16 cellular contexts compared by ENCODE assay signal in genomic region chr2:201758229-201758628, GRCh38. TPM values are rescaled to one million over a fixed set of nuclear protein-coding genes. Genes with fewer than 3 reads are reported as not detected.
"Had no signal": no experiment of that assay in that cellular context is flagged by ENCODE, and none has a peak within 500 bp of the region (broad histone marks: within the 10 kb centered on the region; RNA-seq: fewer than 3 reads in every experiment).

No MANE protein-coding gene starts in this region.

- H3K9me3 ChIP-seq: gastrocnemius medialis, left ventricle myocardium inferior, thyroid gland, vagina had no signal

- H3K27ac ChIP-seq: gastrocnemius medialis, left ventricle myocardium inferior, parathyroid adenoma, skin epidermis, thyroid gland, vagina had no signal

- H3K27ac Mint-ChIP-seq: activated naive CD4-positive, alpha-beta T cell treated with anti-CD3 and anti-CD28 coated beads, Interleukin-2, amount 50 U/mL, for 24 hours; activated T-helper 2 cell treated with anti-CD3 and anti-CD28 coated beads, Interferon-gamma antibody, Interleukin-2, Interleukin-4, amounts not matched to agents 10 μg/mL and 5 μg/mL and 100 μg/mL, durations not matched to agents 14 hours and 24 hours and 36 hours; T-helper 2 cell treated with Interferon-gamma antibody and Interleukin-4, amounts not matched to agents 5 μg/mL and 100 μg/mL, for 36 hours had no signal

- H3K4me1 ChIP-seq: gastrocnemius medialis, parathyroid adenoma, thyroid gland, vagina had no signal

- H3K9ac ChIP-seq: parathyroid adenoma had no signal

- H2AFZ ChIP-seq: parathyroid adenoma had no signal

- H3K4me1 Mint-ChIP-seq: activated naive CD4-positive, alpha-beta T cell treated with anti-CD3 and anti-CD28 coated beads, Interleukin-2, amount 50 U/mL, for 24 hours; central memory CD8-positive, alpha-beta T cell; neural crest cell had no signal

- H3K79me2 ChIP-seq: parathyroid adenoma had no signal

- ATAC-seq: activated CD4-positive, CD25-positive, alpha-beta regulatory T cell treated with anti-CD3 and anti-CD28 coated beads, Interleukin-2, amount 50 U/mL, for 24 hours; gastrocnemius medialis had no signal

- H3K9me3 Mint-ChIP-seq: activated naive CD4-positive, alpha-beta T cell treated with anti-CD3 and anti-CD28 coated beads, Interleukin-2, amount 50 U/mL, for 24 hours; activated T-helper 2 cell treated with anti-CD3 and anti-CD28 coated beads, Interferon-gamma antibody, Interleukin-2, Interleukin-4, amounts not matched to agents 10 μg/mL and 5 μg/mL and 100 μg/mL, durations not matched to agents 14 hours and 24 hours and 36 hours; central memory CD8-positive, alpha-beta T cell; neural crest cell; T-helper 2 cell treated with Interferon-gamma antibody and Interleukin-4, amounts not matched to agents 5 μg/mL and 100 μg/mL, for 36 hours had no signal

- H3K4me3 ChIP-seq: gastrocnemius medialis, left ventricle myocardium inferior, skin epidermis, thyroid gland, vagina had no signal

- H3K27me3 ChIP-seq: gastrocnemius medialis, thyroid gland, vagina had no signal

- H3K4me3 Mint-ChIP-seq: activated naive CD4-positive, alpha-beta T cell treated with anti-CD3 and anti-CD28 coated beads, Interleukin-2, amount 50 U/mL, for 24 hours; central memory CD8-positive, alpha-beta T cell; neural crest cell; T-helper 2 cell treated with Interferon-gamma antibody and Interleukin-4, amounts not matched to agents 5 μg/mL and 100 μg/mL, for 36 hours had no signal

- DNase-seq: cortex of kidney; effector CD8-positive, alpha-beta T cell; gastrocnemius medialis; hippocampal formation; left ventricle myocardium inferior; mesendoderm; thyroid gland had no signal

- H3K27me3 Mint-ChIP-seq: activated naive CD4-positive, alpha-beta T cell treated with anti-CD3 and anti-CD28 coated beads, Interleukin-2, amount 50 U/mL, for 24 hours; central memory CD8-positive, alpha-beta T cell had no signal

RNA-seq across cellular contexts. Expression of gene CDK15, which starts 48.1 kb away (rescaled TPM):
- total RNA-seq: activated T-helper 2 cell treated with anti-CD3 and anti-CD28 coated beads, Interferon-gamma antibody, Interleukin-2, Interleukin-4, amounts not matched to agents 10 μg/mL and 5 μg/mL and 100 μg/mL, durations not matched to agents 14 hours and 24 hours and 36 hours; neural crest cell; vagina had no signal

RNA-seq across cellular contexts. Expression of gene MPP4, which starts 59.8 kb away (rescaled TPM):
- total RNA-seq: activated T-helper 2 cell treated with anti-CD3 and anti-CD28 coated beads, Interferon-gamma antibody, Interleukin-2, Interleukin-4, amounts not matched to agents 10 μg/mL and 5 μg/mL and 100 μg/mL, durations not matched to agents 14 hours and 24 hours and 36 hours; left ventricle myocardium inferior; thyroid gland had no signal
